ENCODE assay signal across 27 cellular contexts in the genomic region with DNA sequence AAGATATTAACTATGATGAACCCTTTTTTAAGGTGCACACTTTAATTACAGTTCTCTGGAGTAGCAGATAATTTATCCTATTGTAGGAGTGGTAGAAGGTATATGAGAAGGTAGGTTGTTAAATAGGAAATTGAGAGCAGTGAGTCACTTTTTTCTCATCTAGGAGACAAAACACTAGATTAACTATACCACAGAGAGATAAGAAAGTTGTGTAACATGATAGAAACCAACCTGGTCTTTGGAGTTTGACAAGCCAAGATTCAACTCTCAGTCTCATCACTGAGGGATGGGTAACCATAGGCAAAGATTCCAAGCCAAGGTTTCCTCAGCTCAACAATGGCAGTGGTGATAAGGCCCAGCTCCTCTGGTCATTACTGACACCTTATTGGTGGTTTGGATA.
"Had no signal": no experiment of that assay in that cellular context is flagged by ENCODE, and none has a peak within 500 bp of the region (broad histone marks: within the 10 kb centered on the region; RNA-seq: fewer than 3 reads in every experiment).

No MANE protein-coding gene starts in this region.

- DNase-seq: activated CD4-positive, alpha-beta memory T cell treated with anti-CD3 and anti-CD28 coated beads for 36 hours; activated CD4-positive, alpha-beta T cell treated with anti-CD3 and anti-CD28 coated beads for 36 hours; activated CD4-positive, alpha-beta T cell treated with anti-CD3 and anti-CD28 coated beads, Interleukin-2, amount 10 ng/mL, durations not matched to agents 24 days and 14 days; activated CD4-positive, CD25-positive, alpha-beta regulatory T cell; activated CD4-positive, CD25-positive, alpha-beta regulatory T cell treated with anti-CD3 and anti-CD28 coated beads, Interleukin-2, amount 50 U/mL, for 72 hours; activated CD8-positive, alpha-beta memory T cell treated with anti-CD3 and anti-CD28 coated beads, Interleukin-2, amount 10 ng/mL, durations not matched to agents 7 days and 5 days; activated CD8-positive, alpha-beta memory T cell treated with anti-CD3 and anti-CD28 coated beads, Interleukin-2, amount 50 U/mL, for 4 hours; activated CD8-positive, alpha-beta T cell treated with anti-CD3 and anti-CD28 coated beads, Interleukin-2, amount 10 ng/mL, durations not matched to agents 7 days and 5 days; activated gamma-delta T cell; activated naive CD4-positive, alpha-beta T cell; activated naive CD4-positive, alpha-beta T cell treated with anti-CD3 and anti-CD28 coated beads, Interleukin-2, amount 50 U/mL, for 16 hours; activated T-cell treated with anti-CD3 and anti-CD28 coated beads, Interleukin-2, amount 50 U/mL, for 1 hour; activated T-cell treated with anti-CD3 and anti-CD28 coated beads, Interleukin-2, amount 50 U/mL, for 48 hours; amygdala; aorta; cortex of kidney; dermis blood vessel endothelial cell; effector CD4-positive, alpha-beta T cell; esophagus squamous epithelium; foreskin melanocyte; head of caudate nucleus; T-helper 2 cell had no signal

- H3K4me3 ChIP-seq: breast epithelium, esophagus squamous epithelium, gastroesophageal sphincter had no signal

- H3K36me3 ChIP-seq: breast epithelium, esophagus squamous epithelium, gastroesophageal sphincter had no signal

- H3K27me3 ChIP-seq: breast epithelium, esophagus squamous epithelium, gastroesophageal sphincter had no signal

- FAIRE-seq: colon, endometrium, endothelial cell of umbilical vein had no signal
